ENCODE assay signal across 8 cellular contexts in genomic region chr3:128845695-128846491, GRCh38. TPM values are rescaled to one million over a fixed set of nuclear protein-coding genes. Genes with fewer than 3 reads are reported as not detected.
DNase-seq lines count a peak whose midpoint lies in the region; ATAC-seq and FAIRE-seq lines count a peak whose summit lies in the region.

No MANE protein-coding gene starts in this region.

- peak; percentile 65 for ATAC-seq in GM19397 (IDR thresholded peaks at IDR 0.05; ENCODE audit: unreplicated experiment)
- peak; percentile 85 for ATAC-seq in naive thymus-derived CD4-positive, alpha-beta T cell
- peak; percentile 92 for ATAC-seq in stimulated activated memory B cell treated with anti-CD40 and anti-IgM and Interleukin-4, amounts not matched to agents 10 μg/mL and 1 μg/mL and 100 μg/mL, for 72 hours

- peaks cover 0 to 3% (median 0%) of the 10 kb centered on the region in 5 donors for H3K27me3 Mint-ChIP-seq in naive thymus-derived CD4-positive, alpha-beta T cell
- no peaks in the 10 kb centered on the region for H3K27me3 Mint-ChIP-seq in stimulated activated memory B cell treated with anti-CD40 and anti-IgM and Interleukin-4, amounts not matched to agents 10 μg/mL and 1 μg/mL and 100 μg/mL, for 72 hours

- peak overlapping the region; percentile 64 for H3K27ac ChIP-seq in naive thymus-derived CD4-positive, alpha-beta T cell (ENCODE audit: low read depth, low read length)

- CTCF ChIA-PET in naive thymus-derived CD4-positive, alpha-beta T cell (lab: Charles Lee) = interaction anchor here (0.7 to 4.3 kb wide), 20 partner anchors 29 to 230 kb away, joined by 3 to 31 read pairs (median 4); partner anchors contain the start of gene RPN1

- H3K4me3 ChIP-seq in naive thymus-derived CD4-positive, alpha-beta T cell (ENCODE audit: low read length) = peak overlapping the region; percentile 65

- H3K4me1 ChIP-seq in naive thymus-derived CD4-positive, alpha-beta T cell (ENCODE audit: control insufficient read depth in 2 of 2, insufficient read depth in 2 of 2, low read length in 2 of 2) = peaks cover 0 to 14% of the 10 kb centered on the region in 2 donors

- H3K27me3 ChIP-seq in naive thymus-derived CD4-positive, alpha-beta T cell (ENCODE audit: control insufficient read depth in 2 of 2, insufficient read depth in 2 of 2, low read length in 2 of 2) = no peaks in the 10 kb centered on the region

- DNase-seq in AML-193 (lab: John Stamatoyannopoulos, UW) = peak; percentile 94 to 96
- DNase-seq in HTR-8/SVneo (ENCODE audit: insufficient read length, low spot score) = peak; percentile 90
- peak; percentile 74 for DNase-seq in RKO (ENCODE audit: low spot score)
- peak; percentile 57 to 63 for DNase-seq in activated T-helper 1 cell treated with anti-CD3 and anti-CD28 coated beads, Interleukin-2, amount 50 U/mL, for 16 hours (ENCODE audit: low read depth in 1 of 2, low spot score in 1 of 2)
- peak; percentile 57 for DNase-seq in fibroblast of peridontal ligament (ENCODE audit: extremely low read depth)
- DNase-seq in naive thymus-derived CD4-positive, alpha-beta T cell = peak; percentile 61 to 87 (median 74)

- H3K4me3 Mint-ChIP-seq in naive thymus-derived CD4-positive, alpha-beta T cell = peak overlapping the region; percentile 65 to 88 (median 82)
- peak overlapping the region; percentile 65 for H3K4me3 Mint-ChIP-seq in stimulated activated memory B cell treated with anti-CD40 and anti-IgM and Interleukin-4, amounts not matched to agents 10 μg/mL and 1 μg/mL and 100 μg/mL, for 72 hours

- FAIRE-seq in HTR-8/SVneo (lab: Jason Lieb, UNC) = no peak

- H3K9me3 Mint-ChIP-seq in naive thymus-derived CD4-positive, alpha-beta T cell = peaks cover 0 to 2% (median 0%) of the 10 kb centered on the region in 11 donors
- H3K9me3 Mint-ChIP-seq in stimulated activated memory B cell treated with anti-CD40 and anti-IgM and Interleukin-4, amounts not matched to agents 10 μg/mL and 1 μg/mL and 100 μg/mL, for 72 hours = no peaks in the 10 kb centered on the region

- intact Hi-C loops in naive thymus-derived CD4-positive, alpha-beta T cell (cut with micrococcal nuclease) = loop anchor here (1.0 to 5.0 kb wide), 11 partner anchors 33 to 229 kb away; partner anchors contain the start of genes RAB7A (in 2 of the 2), RPN1 (in 2 of the 2) and ACAD9 (in 1 of the 2)

- H3K36me3 ChIP-seq in naive thymus-derived CD4-positive, alpha-beta T cell (ENCODE audit: control insufficient read depth in 2 of 3, insufficient read depth in 3 of 3, low read length in 3 of 3) = no peaks in the 10 kb centered on the region

- POLR2A ChIA-PET in naive thymus-derived CD4-positive, alpha-beta T cell (lab: Charles Lee) = interaction anchor here (0.5 to 3.7 kb wide), 11 partner anchors 30 to 235 kb away, joined by 3 to 23 read pairs (median 3); partner anchors contain the start of genes ACAD9 and RPN1

- H3K36me3 Mint-ChIP-seq in naive thymus-derived CD4-positive, alpha-beta T cell = no peaks in the 10 kb centered on the region
- H3K36me3 Mint-ChIP-seq in stimulated activated memory B cell treated with anti-CD40 and anti-IgM and Interleukin-4, amounts not matched to agents 10 μg/mL and 1 μg/mL and 100 μg/mL, for 72 hours = no peaks in the 10 kb centered on the region

- no peaks in the 10 kb centered on the region for H3K9me3 ChIP-seq in naive thymus-derived CD4-positive, alpha-beta T cell (ENCODE audit: control insufficient read depth in 2 of 3, low read length in 3 of 3)

- peak overlapping the region; percentile 64 to 93 (median 81) for H3K27ac Mint-ChIP-seq in naive thymus-derived CD4-positive, alpha-beta T cell
- peak overlapping the region; percentile 69 for H3K27ac Mint-ChIP-seq in stimulated activated memory B cell treated with anti-CD40 and anti-IgM and Interleukin-4, amounts not matched to agents 10 μg/mL and 1 μg/mL and 100 μg/mL, for 72 hours

- peaks cover 11 to 23% (median 17%) of the 10 kb centered on the region in 7 donors for H3K4me1 Mint-ChIP-seq in naive thymus-derived CD4-positive, alpha-beta T cell
- peaks cover 14% of the 10 kb centered on the region for H3K4me1 Mint-ChIP-seq in stimulated activated memory B cell treated with anti-CD40 and anti-IgM and Interleukin-4, amounts not matched to agents 10 μg/mL and 1 μg/mL and 100 μg/mL, for 72 hours

RNA-seq across cellular contexts. Expression of gene ACAD9, which starts 33.5 kb away (rescaled TPM):
- total RNA-seq in naive thymus-derived CD4-positive, alpha-beta T cell = 10 to 100 TPM; 40.3 to 74.0 (median 63.0) TPM
- 10 to 100 TPM; 17.1 to 25.1 TPM for polyA plus RNA-seq in naive thymus-derived CD4-positive, alpha-beta T cell

Comparison
In these comparisons a context has a peak if more than half of its experiments do, and no peak if none do; other contexts are left out.
1. Peak in every context shown above with its lines: DNase-seq, ATAC-seq, H3K4me3 ChIP-seq and H3K27ac ChIP-seq.